18 cellular contexts compared by ENCODE assay signal in genomic region chr22:21835378-21835777, GRCh38. TPM values are rescaled to one million over a fixed set of nuclear protein-coding genes. Genes with fewer than 3 reads are reported as not detected.
A peak's percentile ranks its signal among the peaks of the same experiment; 100 is the strongest.
DNase-seq lines count a peak whose midpoint lies in the region; ATAC-seq and TF ChIP-seq lines count a peak whose summit lies in the region.
"Had no signal": no experiment of that assay in that cellular context is flagged by ENCODE, and none has a peak within 500 bp of the region (broad histone marks: within the 10 kb centered on the region; RNA-seq: fewer than 3 reads in every experiment).

No MANE protein-coding gene starts in this region.

- H3K4me3 Mint-ChIP-seq in neural progenitor cell = no peak overlapping the region
- no peak overlapping the region; a peak in 1 of 5 replicates for H3K4me3 Mint-ChIP-seq in H9

- no peak overlapping the region for H3T11ph ChIP-seq in H9 (ENCODE audit: low read length)

- H2AFZ ChIP-seq in Karpas-422 (ENCODE audit: low read length) = no peak overlapping the region
- H2AFZ ChIP-seq in neural progenitor cell (replicated peaks) = no peak overlapping the region
- H2AFZ ChIP-seq in H9 (ENCODE audit: low read length) = no peak overlapping the region

- no peaks in the 10 kb centered on the region for H3K9me2 ChIP-seq in Karpas-422 (replicated peaks; ENCODE audit: insufficient read depth, low read length)

- H3F3A ChIP-seq in neural progenitor cell (ENCODE audit: low read depth) = peaks cover 24% of the 10 kb centered on the region

- peaks cover 24% of the 10 kb centered on the region for H3K79me1 ChIP-seq in H9 (ENCODE audit: insufficient read depth, low read depth, low read length, poor library complexity, severe bottlenecking)

- ATAC-seq in GM18861 (IDR thresholded peaks at IDR 0.05; ENCODE audit: unreplicated experiment) (no peak), HG02642 (IDR thresholded peaks at IDR 0.05; ENCODE audit: poor library complexity, unreplicated experiment) (no peak)
- ATAC-seq: stimulated activated naive CD8-positive, alpha-beta T cell treated with anti-CD3 and anti-CD28 coated beads, Interleukin-15, Interleukin-2, amounts not matched to agents 100 U/mL and 50 U/mL, for 24 hours had no signal

- TF ChIP-seq CTCF in neural progenitor cell (IDR thresholded peaks at IDR 0.05) (no peak), H9 (conservative IDR thresholded peaks at IDR 0.05) (no peak)

- no peak overlapping the region for H3K4me3 ChIP-seq in BLaER1 treated with 17β-estradiol and CSF1 and Interleukin-3, amounts not matched to agents 10 nM and 100 nM
- H3K4me3 ChIP-seq in Karpas-422 (ENCODE audit: low read length) (peak overlapping the region; percentile 43), ectodermal cell (ENCODE audit: insufficient read depth, low read depth, low read length) (no peak overlapping the region), neural progenitor cell (no peak overlapping the region)
- H3K4me3 ChIP-seq: lung had no signal

- H3K36me3 Mint-ChIP-seq in neural progenitor cell = peaks cover 9% of the 10 kb centered on the region
- H3K36me3 Mint-ChIP-seq in H9 (ENCODE audit: insufficient read depth in 1 of 3, low read depth in 3 of 3) = no peaks in the 10 kb centered on the region

- H2BK5ac ChIP-seq in H9 (ENCODE audit: insufficient read length, low read length) = no peak overlapping the region

- H3K14ac ChIP-seq in H9 (ENCODE audit: insufficient read depth, low read length) = no peak overlapping the region

- peak; percentile 38 for DNase-seq in Karpas-422
- DNase-seq in neural progenitor cell (ENCODE audit: low spot score) = no peak
- no peak for DNase-seq in H9
- no peak for DNase-seq in stimulated activated CD4-positive, alpha-beta T cell treated with anti-CD3 and anti-CD28 coated beads, Interleukin-1b, Interleukin-23, amount 100 ng/mL, for 48 hours
- DNase-seq: activated CD4-positive, CD25-positive, alpha-beta regulatory T cell; activated gamma-delta T cell treated with Interleukin-2 at 50 U/mL for 16 hours; GDM1; head of caudate nucleus; NCI-H2081 treated with DMSO at 0.1 percent for 48 hours; NCI-H524; SIG-M5; stimulated activated naive CD8-positive, alpha-beta T cell treated with anti-CD3 and anti-CD28 coated beads, Interleukin-15, Interleukin-2, amounts not matched to agents 100 U/mL and 50 U/mL, for 24 hours had no signal

- no peak overlapping the region for H4K8ac ChIP-seq in H9 (replicated peaks; ENCODE audit: insufficient read length, low read depth, low read length)

- peaks cover 34% of the 10 kb centered on the region for H3K4me1 Mint-ChIP-seq in neural progenitor cell
- H3K4me1 Mint-ChIP-seq in H9 = peaks cover 29 to 44% of the 10 kb centered on the region in 2 experiments

- H3K4me2 ChIP-seq in BLaER1 treated with 17β-estradiol and CSF1 and Interleukin-3, amounts not matched to agents 10 nM and 100 nM = peak overlapping the region; percentile 29 to 73 (median 56); a peak in 21 of 22 replicates
- H3K4me2 ChIP-seq in Karpas-422 (ENCODE audit: low read depth, low read length, poor library complexity, severe bottlenecking) (peak overlapping the region; percentile 68), neural progenitor cell (peak overlapping the region; percentile 33), H9 (ENCODE audit: insufficient read depth, insufficient read length, low read length) (no peak overlapping the region)
- H3K4me2 ChIP-seq: KMS-11 had no signal

- no peak overlapping the region for H3K4ac ChIP-seq in H9 (ENCODE audit: low read depth, low read length)

- no peak overlapping the region for H2BK12ac ChIP-seq in H9 (ENCODE audit: insufficient read length, low read depth, low read length)

- no peak overlapping the region for H4K5ac ChIP-seq in H9 (ENCODE audit: insufficient read length, low read depth, low read length)

- H2AK5ac ChIP-seq in H9 (ENCODE audit: insufficient read length, low read length) = no peak overlapping the region

- H2BK20ac ChIP-seq in H9 (ENCODE audit: low read depth, low read length, poor library complexity, severe bottlenecking) = no peak overlapping the region

- H3K4me1 ChIP-seq in BLaER1 treated with 17β-estradiol and CSF1 and Interleukin-3, amounts not matched to agents 10 nM and 100 nM = peaks cover 38 to 61% (median 49%) of the 10 kb centered on the region in 10 experiments
- H3K4me1 ChIP-seq in Karpas-422 (ENCODE audit: low read length) (peaks cover 43% of the 10 kb centered on the region), ectodermal cell (ENCODE audit: control insufficient read depth, insufficient read depth, low read length) (peaks cover 23% of the 10 kb centered on the region), neural progenitor cell (peaks cover 36% of the 10 kb centered on the region), H9 (ENCODE audit: insufficient read depth, low read length) (no peaks in the 10 kb centered on the region; the same call in 1 of the 2 replicates)

- H3K27me3 ChIP-seq in BLaER1 treated with 17β-estradiol and CSF1 and Interleukin-3, amounts not matched to agents 10 nM and 100 nM = no peaks in the 10 kb centered on the region
- no peaks in the 10 kb centered on the region for H3K27me3 ChIP-seq in Karpas-422 (ENCODE audit: low read length)
- H3K27me3 ChIP-seq in ectodermal cell (ENCODE audit: control insufficient read depth, insufficient read depth, low read length, poor library complexity, severe bottlenecking) = no peaks in the 10 kb centered on the region
- H3K27me3 ChIP-seq in neural progenitor cell = no peaks in the 10 kb centered on the region
- H3K27me3 ChIP-seq in H9 (ENCODE audit: insufficient read depth, low read length) = no peaks in the 10 kb centered on the region

- peak overlapping the region in 5 of 11 experiments; percentile 14 to 41 (median 28); a peak in 3 of 22 replicates for H3K9ac ChIP-seq in BLaER1 treated with 17β-estradiol and CSF1 and Interleukin-3, amounts not matched to agents 10 nM and 100 nM
- H3K9ac ChIP-seq in Karpas-422 (ENCODE audit: low read length) (peak overlapping the region; percentile 40), neural progenitor cell (no peak overlapping the region), H9 (ENCODE audit: extremely low read depth, insufficient read length, low read length) (no peak overlapping the region)
- H3K9ac ChIP-seq: KMS-11 had no signal

- no peak overlapping the region for H4K91ac ChIP-seq in H9 (ENCODE audit: insufficient read length, low read depth, low read length)

- no peak overlapping the region for H3K18ac ChIP-seq in H9 (ENCODE audit: insufficient read length, low read depth, low read length)

- H3K9me3 Mint-ChIP-seq in neural progenitor cell = peaks cover 2% of the 10 kb centered on the region
- no peaks in the 10 kb centered on the region for H3K9me3 Mint-ChIP-seq in H9

- peaks cover 6 to 26% (median 13%) of the 10 kb centered on the region in 11 experiments; a peak in 18 of 22 replicates for H3K36me3 ChIP-seq in BLaER1 treated with 17β-estradiol and CSF1 and Interleukin-3, amounts not matched to agents 10 nM and 100 nM
- no peaks in the 10 kb centered on the region for H3K36me3 ChIP-seq in Karpas-422 (ENCODE audit: insufficient read depth, low read length)
- no peaks in the 10 kb centered on the region for H3K36me3 ChIP-seq in ectodermal cell (ENCODE audit: control insufficient read depth, insufficient read depth, low read length)
- H3K36me3 ChIP-seq in neural progenitor cell = no peaks in the 10 kb centered on the region

- H2BK120ac ChIP-seq in H9 (ENCODE audit: low read depth, low read length, poor library complexity, severe bottlenecking) = no peak overlapping the region

- H3K56ac ChIP-seq in H9 (ENCODE audit: insufficient read length, low read depth, low read length) = no peak overlapping the region

- H3K23me2 ChIP-seq in H9 (ENCODE audit: insufficient read length, low read depth, low read length, poor library complexity, severe bottlenecking) = no peaks in the 10 kb centered on the region

- peak overlapping the region in 5 of 11 experiments; percentile 0 to 43 (median 25); a peak in 5 of 22 replicates for H3K27ac ChIP-seq in BLaER1 treated with 17β-estradiol and CSF1 and Interleukin-3, amounts not matched to agents 10 nM and 100 nM
- peak overlapping the region; percentile 89 for H3K27ac ChIP-seq in Karpas-422 (ENCODE audit: low read length)
- H3K27ac ChIP-seq in ectodermal cell (ENCODE audit: insufficient read depth, low read depth, low read length, poor library complexity, severe bottlenecking) = peak overlapping the region; percentile 8
- H3K27ac ChIP-seq in neural progenitor cell = peak overlapping the region; percentile 79
- H3K27ac ChIP-seq in H9 (ENCODE audit: insufficient read length, low read depth, low read length) = no peak overlapping the region
- H3K27ac ChIP-seq: KMS-11 had no signal

- peaks cover 2% of the 10 kb centered on the region for H3K27me3 Mint-ChIP-seq in neural progenitor cell (ENCODE audit: insufficient read depth, low read depth)
- no peaks in the 10 kb centered on the region for H3K27me3 Mint-ChIP-seq in H9 (ENCODE audit: low read depth)

- no peak overlapping the region for H3K23ac ChIP-seq in H9 (ENCODE audit: insufficient read length, low read depth, low read length)

- peaks cover 96% of the 10 kb centered on the region for H3K79me2 ChIP-seq in Karpas-422 (ENCODE audit: low read length)
- H3K79me2 ChIP-seq in neural progenitor cell (ENCODE audit: low read depth) = peaks cover 100% of the 10 kb centered on the region
- H3K79me2 ChIP-seq in H9 (ENCODE audit: insufficient read depth, low read length) = peaks cover 26% of the 10 kb centered on the region; the same call in 1 of the 2 replicates

- H3K27ac Mint-ChIP-seq in neural progenitor cell (peak overlapping the region; percentile 25), H9 (peak overlapping the region in 1 of 3 experiments; percentile 85; a peak in 3 of 7 replicates)

- 48 to 58% methylated on average over 1 of the region's 2 CpGs for WGBS in ectodermal cell, 2 experiments
- no CpG with 5 or more reads among the region's 2 CpGs for WGBS in H9 (ENCODE audit: extremely low coverage, insufficient read length, low lambda C conversion rate)

- H4K20me1 ChIP-seq in BLaER1 treated with 17β-estradiol and CSF1 and Interleukin-3, amounts not matched to agents 10 nM and 100 nM = peaks cover 90 to 100% (median 100%) of the 10 kb centered on the region in 11 experiments
- H4K20me1 ChIP-seq in Karpas-422 (ENCODE audit: insufficient read depth, low read depth, low read length) = peaks cover 12% of the 10 kb centered on the region; the same call in 1 of the 2 replicates
- peaks cover 100% of the 10 kb centered on the region for H4K20me1 ChIP-seq in neural progenitor cell (ENCODE audit: low read depth)
- no peaks in the 10 kb centered on the region for H4K20me1 ChIP-seq in H9 (ENCODE audit: control insufficient read depth, insufficient read depth, insufficient read length)

- no peaks in the 10 kb centered on the region; a peak in 1 of 22 replicates for H3K9me3 ChIP-seq in BLaER1 treated with 17β-estradiol and CSF1 and Interleukin-3, amounts not matched to agents 10 nM and 100 nM (replicated peaks in 1 of 11)
- no peaks in the 10 kb centered on the region for H3K9me3 ChIP-seq in Karpas-422 (ENCODE audit: low read length)
- H3K9me3 ChIP-seq in ectodermal cell (ENCODE audit: control insufficient read depth, low read length) = no peaks in the 10 kb centered on the region
- H3K9me3 ChIP-seq in neural progenitor cell (ENCODE audit: low read depth) = no peaks in the 10 kb centered on the region
- H3K9me3 ChIP-seq in H9 (ENCODE audit: control insufficient read depth, low read depth, low read length) = no peaks in the 10 kb centered on the region

- no peak overlapping the region for H2BK15ac ChIP-seq in H9 (ENCODE audit: low read depth, low read length)

RNA-seq across cellular contexts. Expression of gene MAPK1, which starts 32.1 kb away (rescaled TPM):
- total RNA-seq in Karpas-422 (2014; rRNA removed; shearing (Covaris generic); ENCODE audit: low replicate concordance) = 38.9 and 53.6 TPM in 2 replicates
- 85.1 TPM for polyA plus RNA-seq in ectodermal cell (2013, experiment 1 of 4)
- 94.3 TPM for polyA plus RNA-seq in ectodermal cell (2013, experiment 2 of 4)
- 71.2 TPM for polyA plus RNA-seq in ectodermal cell (2013, experiment 3 of 4)
- 87.9 TPM for polyA plus RNA-seq in ectodermal cell (2013, experiment 4 of 4)
- total RNA-seq in neural progenitor cell (ENCODE audit: low replicate concordance) (44.7 and 61.4 TPM in 2 replicates), H9 (2021) (90.3 and 98.1 TPM in 2 replicates)
